In genomic region chr10:79380125-79380917, GRCh38 we compare ENCODE assay signal across 9 cellular contexts. TPM values are rescaled to one million over a fixed set of nuclear protein-coding genes. Genes with fewer than 3 reads are reported as not detected.
A peak's percentile ranks its signal among the peaks of the same experiment; 100 is the strongest.
DNase-seq lines count a peak whose midpoint lies in the region; ATAC-seq, FAIRE-seq and TF ChIP-seq lines count a peak whose summit lies in the region.
"Had no signal": no experiment of that assay in that cellular context is flagged by ENCODE, and none has a peak within 500 bp of the region (broad histone marks: within the 10 kb centered on the region; RNA-seq: fewer than 3 reads in every experiment).

No MANE protein-coding gene starts in this region.

- FAIRE-seq in pancreas (lab: Jason Lieb, UNC), result no peak
- no peak for FAIRE-seq in H54 (lab: Jason Lieb, UNC)

- 52 to 57% methylated on average over 14 of the region's 14 CpGs for WGBS in pancreas, 2 donors

- no peak overlapping the region for H3K4me3 ChIP-seq in fibroblast of pulmonary artery (replicated peaks; ENCODE audit: low read depth, low read length)
- H3K4me3 ChIP-seq in pancreas, result no peak overlapping the region

- peak; percentile 43 for DNase-seq in Ammon's horn (ENCODE audit: low spot score)
- DNase-seq in NCI-H69 (lab: John Stamatoyannopoulos, UW), result peak; percentile 11
- DNase-seq in fibroblast of pulmonary artery (ENCODE audit: low read depth), result peak; percentile 75
- DNase-seq in pancreas, result peak in 3 of 6 donors; percentile 13 to 57 (median 49)
- no peak for DNase-seq in H54 (ENCODE audit: insufficient read length, low spot score)
- no peak for DNase-seq in cerebellum (ENCODE audit: low spot score)
- DNase-seq: SW 1271 had no signal

- intact Hi-C loops in pancreas (cut with DNase I), result no loop called here

- H3K9me3 ChIP-seq in pancreas, result no peaks in the 10 kb centered on the region

- TF ChIP-seq POLR2A in H54 (IDR thresholded peaks at IDR 0.05; ENCODE audit: low read depth, low read length), result no peak

- no peaks in the 10 kb centered on the region for H3K4me1 ChIP-seq in pancreas

- ATAC-seq in pancreas, result peak; percentile 42 to 70 (median 51)
- no peak for ATAC-seq in GM21717 (IDR thresholded peaks at IDR 0.05; ENCODE audit: unreplicated experiment)
- no peak for ATAC-seq in GM19452 (IDR thresholded peaks at IDR 0.05; ENCODE audit: unreplicated experiment)

- no peaks in the 10 kb centered on the region for H3K36me3 ChIP-seq in pancreas

- peak overlapping the region in 1 of 4 donors; percentile 10 for H3K27ac ChIP-seq in pancreas

- TF ChIP-seq CTCF in fibroblast of pulmonary artery (IDR thresholded peaks at IDR 0.05; ENCODE audit: low read length, missing control alignments) (no peak), pancreas (IDR thresholded peaks at IDR 0.05) (no peak)

- no peaks in the 10 kb centered on the region for H3K27me3 ChIP-seq in pancreas

RNA-seq across cellular contexts. Expression of gene PPIF, which starts 33.1 kb away (rescaled TPM):
- total RNA-seq in pancreas (10 to 100 TPM; 35.8 to 61.8 (median 46.8) TPM), cerebellum (10.9 TPM)
- 10 to 100 TPM; 21.2 to 37.0 TPM for polyA plus RNA-seq in pancreas

Comparison
In these comparisons a context has a peak if more than half of its experiments do, and no peak if none do; other contexts are left out.
1. DNase-seq: peak in Ammon's horn (single experiment), NCI-H69 (single experiment) and fibroblast of pulmonary artery (single experiment); none in H54 (single experiment) and cerebellum (single experiment).
2. ATAC-seq: peak in pancreas (4 of 4); none in GM21717 (single experiment) and GM19452 (single experiment).